In the genomic region with DNA sequence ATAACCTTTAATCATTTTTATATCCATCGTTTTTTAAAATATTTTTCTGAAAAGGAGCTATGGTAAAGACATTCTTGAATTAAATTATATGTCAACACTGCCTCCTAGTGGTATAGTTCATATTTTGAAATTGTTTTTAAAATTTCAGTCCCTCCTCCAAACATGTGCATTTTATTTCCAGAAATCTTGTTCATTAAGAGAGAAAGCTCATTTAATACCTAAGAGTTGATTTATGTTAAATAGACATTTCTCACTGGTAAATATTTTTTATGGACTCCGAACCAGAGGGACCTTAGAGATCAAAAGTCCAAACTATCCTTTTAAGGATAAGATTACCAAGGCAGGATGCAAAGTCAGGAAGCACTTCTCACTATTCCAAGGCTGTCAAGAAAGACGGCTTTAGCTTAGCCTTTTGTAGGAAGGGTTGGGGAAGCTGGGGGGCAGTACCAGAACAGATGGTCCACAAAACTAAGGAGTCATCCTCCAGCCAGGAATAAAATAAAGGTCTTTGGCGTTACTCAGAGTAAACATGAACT, we compare ENCODE assay signal across 1 cellular context.
TF ChIP-seq lines count a peak whose summit lies in the region.

No MANE protein-coding gene starts in this region.

TF ChIP-seq in H1, 55 proteins besides CTCF, POLR2A, EP300 and RAD21:
- TF ChIP-seq SIN3A (conservative IDR thresholded peaks at IDR 0.05 in 1 of 2, IDR thresholded peaks at IDR 0.05 in 1 of 2; ENCODE audit: low read depth in 1 of 2, low read length in 2 of 2) (no peak), SP4 (IDR thresholded peaks at IDR 0.05; ENCODE audit: low read length) (0 out of 2 replicates have a peak, but pooled peaks have one; percentile 21), EZH2 (IDR thresholded peaks at IDR 0.05; ENCODE audit: low read depth, low read length, severe bottlenecking) (no peak)
